In the genomic region with DNA sequence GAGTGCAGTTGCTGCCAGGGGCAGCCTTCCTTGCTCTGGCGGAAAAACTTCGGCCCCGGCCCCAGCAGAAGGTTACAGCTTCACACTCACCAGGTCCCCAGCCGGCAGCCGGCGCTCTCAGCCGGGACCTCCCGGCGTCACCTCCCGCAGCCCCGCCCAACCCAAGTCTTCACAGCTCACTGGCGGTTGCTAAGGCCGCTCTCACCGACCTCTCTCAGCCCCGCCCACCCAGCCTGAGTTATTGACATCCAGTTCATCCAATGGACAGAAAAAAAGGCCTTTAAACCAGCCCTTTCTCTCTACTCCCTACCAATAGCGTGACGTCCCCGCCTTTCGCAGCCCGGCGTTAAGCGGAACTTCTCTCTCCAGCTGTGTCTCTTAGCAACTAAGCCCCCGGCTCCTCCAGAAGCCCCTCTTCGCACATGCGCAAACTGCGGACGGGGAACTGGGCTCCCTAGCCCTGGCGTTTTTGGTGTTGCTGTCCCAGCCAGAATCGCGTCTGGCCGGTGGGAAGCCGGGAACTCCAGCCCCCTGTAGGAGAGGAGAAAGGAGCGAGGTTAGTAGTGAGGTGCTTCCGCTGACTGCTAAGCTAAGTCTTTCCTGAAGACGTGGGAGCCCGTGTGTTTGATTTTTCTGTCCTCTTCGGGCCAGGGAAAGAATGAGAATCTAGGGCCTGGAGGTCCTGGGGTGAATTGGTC, we compare ENCODE assay signal across 8 cellular contexts. TPM values are rescaled to one million over a fixed set of nuclear protein-coding genes. Genes with fewer than 3 reads are reported as not detected.
DNase-seq lines count a peak whose midpoint lies in the region; ATAC-seq, FAIRE-seq and TF ChIP-seq lines count a peak whose summit lies in the region.

A gene (plus strand): TSS at position 376 of the 698 bp plus-strand sequence. CDS start 9,189 bp downstream, outside the sequence.

- peaks cover 3% of the 10 kb centered on the region for H3K36me3 Mint-ChIP-seq in activated CD8-positive, alpha-beta memory T cell treated with anti-CD3 and anti-CD28 coated beads, Interleukin-2, amount 10 ng/mL, durations not matched to agents 7 days and 5 days
- H3K36me3 Mint-ChIP-seq in memory B cell: peaks cover 5% of the 10 kb centered on the region

- H3K27ac Mint-ChIP-seq in activated CD8-positive, alpha-beta memory T cell treated with anti-CD3 and anti-CD28 coated beads, Interleukin-2, amount 10 ng/mL, durations not matched to agents 7 days and 5 days: peak within 1 kb of the TSS; percentile 93
- H3K27ac Mint-ChIP-seq in memory B cell: peak within 1 kb of the TSS; percentile 95

- H3K9ac ChIP-seq in H1 (replicated peaks in 1 of 4; ENCODE audit: extremely low read depth in 1 of 4, low read depth in 3 of 4, low read length in 3 of 4): peak within 1 kb of the TSS in 3 of 4 experiments; percentile 44 to 78 (median 54); a peak in 6 of 7 replicates

- no peaks in the 10 kb centered on the region for H3K79me2 ChIP-seq in H1 (ENCODE audit: control insufficient read depth in 1 of 2, insufficient read depth in 2 of 2, low read length in 2 of 2)

- peak; percentile 95 for FAIRE-seq in H1 (lab: Jason Lieb, UNC)

- H2BK20ac ChIP-seq in H1 (ENCODE audit: low read length): no peak within 1 kb of the TSS

- peak within 1 kb of the TSS; percentile 76 for H3K27ac ChIP-seq in H1 (ENCODE audit: low read depth, low read length)

- H4K91ac ChIP-seq in H1 (replicated peaks; ENCODE audit: insufficient read length, low read length): no peak within 1 kb of the TSS

- no peak within 1 kb of the TSS for H2BK15ac ChIP-seq in H1 (ENCODE audit: low read length)

- H3K4me1 Mint-ChIP-seq in activated CD8-positive, alpha-beta memory T cell treated with anti-CD3 and anti-CD28 coated beads, Interleukin-2, amount 10 ng/mL, durations not matched to agents 7 days and 5 days: peaks cover 16% of the 10 kb centered on the region
- H3K4me1 Mint-ChIP-seq in memory B cell: peaks cover 5% of the 10 kb centered on the region

- peak within 1 kb of the TSS; percentile 54 to 77 (median 74) for H3K4me3 ChIP-seq in H1 (ENCODE audit: extremely low read depth in 1 of 4, insufficient read depth in 2 of 4, low read depth in 3 of 4, low read length in 4 of 4)

- H3K27me3 Mint-ChIP-seq in activated CD8-positive, alpha-beta memory T cell treated with anti-CD3 and anti-CD28 coated beads, Interleukin-2, amount 10 ng/mL, durations not matched to agents 7 days and 5 days: no peaks in the 10 kb centered on the region
- H3K27me3 Mint-ChIP-seq in memory B cell: no peaks in the 10 kb centered on the region

- no peak within 1 kb of the TSS for H3K4ac ChIP-seq in H1 (replicated peaks; ENCODE audit: insufficient read length, low read depth, low read length)

- no peaks in the 10 kb centered on the region for H4K20me1 ChIP-seq in H1 (replicated peaks in 1 of 2; ENCODE audit: control insufficient read depth in 1 of 2, insufficient read depth in 2 of 2, low read length in 2 of 2)

- peak within 1 kb of the TSS; percentile 91 for H3K4me3 Mint-ChIP-seq in activated CD8-positive, alpha-beta memory T cell treated with anti-CD3 and anti-CD28 coated beads, Interleukin-2, amount 10 ng/mL, durations not matched to agents 7 days and 5 days
- H3K4me3 Mint-ChIP-seq in memory B cell: peak within 1 kb of the TSS; percentile 94

- peak within 1 kb of the TSS; percentile 35; the same call in 1 of the 2 replicates for H4K8ac ChIP-seq in H1 (ENCODE audit: extremely low read depth, insufficient read depth, low read length)

- 0 out of 8 replicates have a peak, but pooled peaks cover 0 to 2% (median 0%) of the 10 kb centered on the region in 4 experiments for H3K36me3 ChIP-seq in H1 (ENCODE audit: control insufficient read depth in 2 of 4, insufficient read depth in 4 of 4, low read length in 3 of 4)

- H3K9me3 Mint-ChIP-seq in activated CD8-positive, alpha-beta memory T cell treated with anti-CD3 and anti-CD28 coated beads, Interleukin-2, amount 10 ng/mL, durations not matched to agents 7 days and 5 days (ENCODE audit: low read depth): no peaks in the 10 kb centered on the region
- no peaks in the 10 kb centered on the region for H3K9me3 Mint-ChIP-seq in memory B cell

- H3K4me2 ChIP-seq in H1 (ENCODE audit: insufficient read depth in 1 of 2, low read depth in 2 of 2, low read length in 2 of 2): peak within 1 kb of the TSS; percentile 79 to 96

- 0 out of 2 replicates have a peak within 1 kb of the TSS, but pooled peaks have one; percentile 21 for H3K18ac ChIP-seq in H1 (ENCODE audit: extremely low read depth, low read length)

- CTCF ChIA-PET in activated CD8-positive, alpha-beta memory T cell treated with anti-CD3 and anti-CD28 coated beads, Interleukin-2, amount 10 ng/mL, durations not matched to agents 7 days and 5 days (lab: Charles Lee): interaction anchor here (0.7 to 5.5 kb wide), 20 partner anchors 8 to 198 kb away, joined by 3 to 29 read pairs (median 4); a partner anchor contains a TSS
- CTCF ChIA-PET in H1 (lab: Charles Lee; ENCODE audit: partially characterized antibody): interaction anchor here (0.7 to 4.6 kb wide), 13 partner anchors 8 to 220 kb away, joined by 3 to 47 read pairs (median 4); no protein-coding TSS in a partner anchor

- ATAC-seq in GM21390 (IDR thresholded peaks at IDR 0.05; ENCODE audit: unreplicated experiment) (peak; percentile 100), memory B cell (ENCODE audit: low read depth) (peak; percentile 93)
- peak; percentile 98 for ATAC-seq in activated CD8-positive, alpha-beta memory T cell treated with anti-CD3 and anti-CD28 coated beads, Interleukin-2, amount 10 ng/mL, durations not matched to agents 7 days and 5 days

- no peak for TF ChIP-seq EP300 in H1 (IDR thresholded peaks at IDR 0.05; ENCODE audit: borderline replicate concordance in 1 of 2, low read depth in 2 of 2, low read length in 2 of 2)

- peak within 1 kb of the TSS; percentile 61; the same call in 1 of the 2 replicates for H2BK5ac ChIP-seq in H1 (ENCODE audit: low read depth, low read length)

- no peaks in the 10 kb centered on the region for H3K9me3 ChIP-seq in H1 (ENCODE audit: insufficient read depth in 2 of 2, low read depth in 1 of 2, low read length in 1 of 2)

- peak; percentile 99 for DNase-seq in Caki2 (ENCODE audit: low read depth)
- peak; percentile 53 to 99 (median 96) for DNase-seq in HUDEP-2 (lab: John Stamatoyannopoulos, UW; ENCODE audit: unreplicated experiment in 76 of 76)
- peak; percentile 99 for DNase-seq in NOMO-1 treated with DMSO at 0.1 percent for 48 hours (lab: John Stamatoyannopoulos, UW; ENCODE audit: unreplicated experiment)
- peak; percentile 99 for DNase-seq in activated CD8-positive, alpha-beta memory T cell treated with anti-CD3 and anti-CD28 coated beads, Interleukin-2, amount 10 ng/mL, durations not matched to agents 7 days and 5 days
- peak; percentile 99 for DNase-seq in H1 (ENCODE audit: low read depth in 1 of 2, low spot score in 2 of 2)
- DNase-seq in memory B cell (ENCODE audit: low spot score in 2 of 2): peak; percentile 96 to 100
- DNase-seq in stimulated activated CD8-positive, alpha-beta memory T cell treated with anti-CD3 and anti-CD28 coated beads, Interleukin-12 subunit alpha, Interleukin-12 subunit beta, amount 100 ng/mL, for 1 hour (ENCODE audit: low read depth): peak; percentile 98

- H3K56ac ChIP-seq in H1 (replicated peaks; ENCODE audit: insufficient read length, low read depth, low read length): no peak within 1 kb of the TSS

- H3K23me2 ChIP-seq in H1 (ENCODE audit: low read depth, low read length): peaks cover 10% of the 10 kb centered on the region

- peak within 1 kb of the TSS; percentile 89 for H2AFZ ChIP-seq in H1 (ENCODE audit: low read length)

- H2BK120ac ChIP-seq in H1 (replicated peaks; ENCODE audit: low read depth, low read length): no peak within 1 kb of the TSS

- peak in 2 of 3 experiments; percentile 16 to 22; a peak in 2 of 4 replicates for TF ChIP-seq CTCF in H1 (IDR thresholded peaks at IDR 0.05; ENCODE audit: control extremely low read depth in 1 of 3, insufficient read depth in 1 of 3, low read depth in 1 of 3, low read length in 3 of 3)

- peak in 1 of 2 experiments; percentile 67; a peak in 2 of 3 replicates for TF ChIP-seq POLR2A in H1 (IDR thresholded peaks at IDR 0.05; ENCODE audit: control extremely low read depth in 1 of 2, low read depth in 2 of 2, low read length in 2 of 2)

- H3K4me1 ChIP-seq in H1 (replicated peaks in 1 of 4; ENCODE audit: control insufficient read depth in 3 of 4, insufficient read depth in 4 of 4, low read length in 3 of 4): peaks cover 0 to 10% (median 0%) of the 10 kb centered on the region in 4 experiments; a peak in 2 of 7 replicates

- H2AK5ac ChIP-seq in H1 (ENCODE audit: low read depth, low read length): no peak within 1 kb of the TSS

- H3K14ac ChIP-seq in H1 (ENCODE audit: insufficient read length): no peak within 1 kb of the TSS

- no peak within 1 kb of the TSS for H4K5ac ChIP-seq in H1 (ENCODE audit: insufficient read length, low read depth, low read length)

- no peaks in the 10 kb centered on the region for H3K79me1 ChIP-seq in H1 (ENCODE audit: low read depth, low read length)

- WGBS in H1 (ENCODE audit: extremely low coverage in 1 of 2, insufficient coverage in 1 of 2, insufficient read length in 1 of 2, insufficient replicate concordance in 2 of 2, low coverage in 1 of 2, low lambda C conversion rate in 2 of 2, missing lambda C conversion rate in 1 of 2), 2 experiments: 3% methylated on average over 34 of the region's 37 CpGs; no CpG with 5 or more reads in 1 of the 2 experiments

- H2BK12ac ChIP-seq in H1 (ENCODE audit: low read depth, low read length): no peak within 1 kb of the TSS; the same call in 1 of the 2 replicates

- H3K23ac ChIP-seq in H1 (ENCODE audit: insufficient read length): no peak within 1 kb of the TSS

- POLR2A ChIA-PET in H1 (lab: Charles Lee; ENCODE audit: partially characterized antibody): interaction anchor here (0.6 to 4.0 kb wide), 11 partner anchors 9 to 630 kb away, joined by 3 to 17 read pairs (median 4); no protein-coding TSS in a partner anchor

- no peaks in the 10 kb centered on the region for H3K27me3 ChIP-seq in H1 (replicated peaks in 1 of 4; ENCODE audit: control insufficient read depth in 3 of 4, extremely low read depth in 1 of 4, insufficient read depth in 3 of 4, low read length in 3 of 4)

- TF ChIP-seq RAD21 in H1 (IDR thresholded peaks at IDR 0.05 in 1 of 2, conservative IDR thresholded peaks at IDR 0.05 in 1 of 2; ENCODE audit: low read depth in 2 of 2, low read length in 2 of 2): peak; percentile 29 to 56

- in situ Hi-C loops in Caki2 (cut with HindIII; ENCODE audit: low pct_unique_long_range_greater_than_20kb, low sequenced_read_pairs): no loop called here

RNA-seq across cellular contexts. Expression of the gene that starts here (rescaled TPM):
- 2.4 TPM in 2 replicates for total RNA-seq in Caki2 (2014; rRNA removed; shearing (Covaris generic); ENCODE audit: low replicate concordance)
- total RNA-seq in activated CD8-positive, alpha-beta memory T cell treated with anti-CD3 and anti-CD28 coated beads, Interleukin-2, amount 10 ng/mL, durations not matched to agents 7 days and 5 days: 1 to 10 TPM; 2.1 to 3.6 TPM
- 2.6 TPM in 2 replicates for total RNA-seq in H1 (2021; fragmentation: NEBNext Ultra II Directional; extraction: Animal tissue kit (Norgen Biotek cat#: 25700))
- polyA plus RNA-seq in H1 (2011; rRNA removed): 0.44 and 0.88 TPM in 2 replicates
- 0.89 TPM for polyA plus RNA-seq in H1 (2011; cell fraction: cytosol; rRNA removed)
- 0.41 TPM for polyA plus RNA-seq in H1 (2011; cell fraction: nucleus; rRNA removed)
- polyA plus RNA-seq in H1 (2012, experiment 1 of 2): 1.6 to 3.0 TPM (median 1.9 TPM) in 4 replicates
- polyA plus RNA-seq in H1 (2012, experiment 2 of 2): 0.21 TPM
- polyA plus RNA-seq in H1 (2013, experiment 1 of 2): 1.2 TPM
- 1.2 TPM for polyA plus RNA-seq in H1 (2013, experiment 2 of 2)
- 1.2 and 2.0 TPM in 2 replicates for polyA minus RNA-seq in H1 (2011; rRNA and poly(A)+ RNA removed)
- polyA minus RNA-seq in H1 (2011; cell fraction: cytosol; rRNA and poly(A)+ RNA removed): 2.1 TPM
- polyA minus RNA-seq in H1 (2011; cell fraction: nucleus; rRNA and poly(A)+ RNA removed): 2.7 TPM

Comparison
In these comparisons a context has a peak if more than half of its experiments do, and no peak if none do; other contexts are left out.
1. Peak in every context shown above with its lines: DNase-seq, ATAC-seq, H3K4me3 ChIP-seq and H3K27ac ChIP-seq.